1 cellular context compared by ENCODE assay signal in genomic region chr2:25123682-25124081, GRCh38.
TF ChIP-seq lines count a peak whose summit lies in the region.

No MANE protein-coding gene starts in this region.

TF ChIP-seq in A549, 52 proteins besides CTCF, POLR2A, EP300 and RAD21 (continued from another document):
- TF ChIP-seq FOXS1 (CRISPR knock-in tag; IDR thresholded peaks at IDR 0.05) (no peak), GATA3 (IDR thresholded peaks at IDR 0.05; ENCODE audit: borderline replicate concordance) (no peak), CHD2 (IDR thresholded peaks at IDR 0.05; ENCODE audit: low read length, partially characterized antibody) (no peak), FOSL2 (IDR thresholded peaks at IDR 0.05) (no peak), FOSL2 (CRISPR knock-in tag; IDR thresholded peaks at IDR 0.05) (no peak)
